Comparison of ENCODE assay signal across 23 cellular contexts in the genomic region with DNA sequence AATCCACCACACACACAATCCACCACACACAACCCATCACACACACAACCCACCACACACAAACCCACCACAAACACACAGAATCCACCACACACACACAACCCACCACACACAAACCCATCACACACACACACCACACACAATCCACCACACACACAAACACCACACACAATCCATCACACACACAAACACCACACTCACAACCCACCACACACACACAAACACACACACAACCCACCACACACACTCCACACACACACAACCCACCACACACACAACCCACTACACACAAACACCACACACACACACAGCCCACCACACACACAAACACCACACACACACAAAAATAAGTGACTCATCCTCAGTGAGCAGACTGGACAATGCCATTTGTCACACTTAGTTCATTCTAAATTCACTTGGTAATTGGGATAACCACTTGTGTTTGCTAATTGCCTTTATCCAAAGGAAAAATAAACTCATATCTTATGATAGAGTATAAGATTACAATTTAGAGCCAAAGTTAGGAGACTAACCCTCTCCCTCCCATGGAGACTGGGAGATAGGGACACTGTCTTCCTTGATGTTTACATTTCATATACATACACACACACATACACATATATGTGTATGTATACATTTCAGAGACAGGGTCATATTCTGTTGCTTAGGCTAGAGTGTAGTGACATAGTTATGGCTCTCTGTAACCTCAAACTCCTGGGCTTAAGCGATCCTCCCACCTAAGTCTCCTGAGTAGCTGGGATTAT. TPM values are rescaled to one million over a fixed set of nuclear protein-coding genes. Genes with fewer than 3 reads are reported as not detected.
DNase-seq lines count a peak whose midpoint lies in the region; ATAC-seq, FAIRE-seq and TF ChIP-seq lines count a peak whose summit lies in the region.
"Had no signal": no experiment of that assay in that cellular context is flagged by ENCODE, and none has a peak within 500 bp of the region (broad histone marks: within the 10 kb centered on the region; RNA-seq: fewer than 3 reads in every experiment).

No MANE protein-coding gene starts in this region.

- H3K9ac ChIP-seq in astrocyte (ENCODE audit: low read length) (peak overlapping the region; percentile 12), neural progenitor cell (no peak overlapping the region)
- H3K9ac ChIP-seq: SK-N-SH had no signal

- peak overlapping the region; percentile 37 for H3K27ac Mint-ChIP-seq in T-helper 1 cell treated with Interleukin-12 subunit alpha and Interleukin-12 subunit beta and Interleukin-4 antibody, amounts not matched to agents 30 μg/mL and 1 μg/mL, for 36 hours
- H3K27ac Mint-ChIP-seq in astrocyte (ENCODE audit: unreplicated experiment) (no peak overlapping the region), neural progenitor cell (peak overlapping the region; percentile 86), WTC11 (no peak overlapping the region)
- H3K27ac Mint-ChIP-seq: mesothelial cell of epicardium had no signal

- FAIRE-seq in astrocyte (lab: Jason Lieb, UNC), result no peak
- FAIRE-seq: G401.6 had no signal

- no peaks in the 10 kb centered on the region for H3K27me3 ChIP-seq in astrocyte (ENCODE audit: insufficient read depth, low read length)
- H3K27me3 ChIP-seq in neural progenitor cell, result no peaks in the 10 kb centered on the region
- H3K27me3 ChIP-seq: esophagus squamous epithelium had no signal

- H3K4me1 Mint-ChIP-seq in T-helper 1 cell treated with Interleukin-12 subunit alpha and Interleukin-12 subunit beta and Interleukin-4 antibody, amounts not matched to agents 30 μg/mL and 1 μg/mL, for 36 hours (ENCODE audit: low read depth), result peaks cover 38% of the 10 kb centered on the region
- H3K4me1 Mint-ChIP-seq in astrocyte (ENCODE audit: low read depth, unreplicated experiment) (peaks cover 9% of the 10 kb centered on the region), neural progenitor cell (peaks cover 43% of the 10 kb centered on the region), WTC11 (peaks cover 49% of the 10 kb centered on the region)

- H3K36me3 Mint-ChIP-seq in T-helper 1 cell treated with Interleukin-12 subunit alpha and Interleukin-12 subunit beta and Interleukin-4 antibody, amounts not matched to agents 30 μg/mL and 1 μg/mL, for 36 hours (ENCODE audit: low read depth), result no peaks in the 10 kb centered on the region
- H3K36me3 Mint-ChIP-seq in astrocyte (ENCODE audit: low read depth, unreplicated experiment), result no peaks in the 10 kb centered on the region
- H3K36me3 Mint-ChIP-seq in neural progenitor cell, result no peaks in the 10 kb centered on the region
- H3K36me3 Mint-ChIP-seq in WTC11, result no peaks in the 10 kb centered on the region
- H3K36me3 Mint-ChIP-seq: mesothelial cell of epicardium had no signal

- no peaks in the 10 kb centered on the region for H4K20me1 ChIP-seq in astrocyte (ENCODE audit: insufficient read depth, low read length)
- H4K20me1 ChIP-seq in neural progenitor cell (ENCODE audit: low read depth), result no peaks in the 10 kb centered on the region

- DNase-seq in T-helper 1 cell (no peak), LNCaP clone FGC (ENCODE audit: low read depth) (peak; percentile 92), astrocyte (ENCODE audit: low read depth) (no peak), neural progenitor cell (ENCODE audit: low spot score) (no peak), WTC11 (ENCODE audit: low spot score) (no peak)
- DNase-seq: activated T-cell treated with anti-CD3 and anti-CD28 coated beads for 4 hours, esophagus squamous epithelium, islet precursor cell, KG1, NCI-H1436 treated with DMSO at 0.1 percent for 48 hours, NCI-H524, PC-3, SK-N-SH, WERI-Rb-1 had no signal

- H3K27me3 Mint-ChIP-seq in T-helper 1 cell treated with Interleukin-12 subunit alpha and Interleukin-12 subunit beta and Interleukin-4 antibody, amounts not matched to agents 30 μg/mL and 1 μg/mL, for 36 hours (ENCODE audit: low read depth), result no peaks in the 10 kb centered on the region
- peaks cover 3% of the 10 kb centered on the region for H3K27me3 Mint-ChIP-seq in astrocyte (ENCODE audit: low read depth, unreplicated experiment)
- H3K27me3 Mint-ChIP-seq in neural progenitor cell (ENCODE audit: insufficient read depth, low read depth), result peaks cover 13% of the 10 kb centered on the region
- no peaks in the 10 kb centered on the region; the same call in 1 of the 2 replicates for H3K27me3 Mint-ChIP-seq in WTC11 (ENCODE audit: low read depth)

- peaks cover 21% of the 10 kb centered on the region for H3F3A ChIP-seq in neural progenitor cell (ENCODE audit: low read depth)

- TF ChIP-seq CTCF in LNCaP clone FGC (IDR thresholded peaks at IDR 0.05; ENCODE audit: control insufficient read depth, extremely low read depth, insufficient read depth) (no peak), astrocyte (IDR thresholded peaks at IDR 0.05; ENCODE audit: insufficient read depth, low read depth, low read length) (no peak), neural progenitor cell (IDR thresholded peaks at IDR 0.05) (no peak), WTC11 (IDR thresholded peaks at IDR 0.05) (no peak)

- no peaks in the 10 kb centered on the region for H3K79me2 ChIP-seq in astrocyte (ENCODE audit: insufficient read depth, low read length)
- no peaks in the 10 kb centered on the region for H3K79me2 ChIP-seq in neural progenitor cell (ENCODE audit: low read depth)

- POLR2A ChIA-PET in WTC11 (lab: Charles Lee), result no interaction called here

- peak overlapping the region; percentile 0 for H3K4me3 Mint-ChIP-seq in T-helper 1 cell treated with Interleukin-12 subunit alpha and Interleukin-12 subunit beta and Interleukin-4 antibody, amounts not matched to agents 30 μg/mL and 1 μg/mL, for 36 hours
- H3K4me3 Mint-ChIP-seq in astrocyte (ENCODE audit: unreplicated experiment) (no peak overlapping the region), neural progenitor cell (peak overlapping the region; percentile 70), WTC11 (no peak overlapping the region)
- H3K4me3 Mint-ChIP-seq: mesothelial cell of epicardium had no signal

- no peak overlapping the region for H3K4me2 ChIP-seq in astrocyte (ENCODE audit: low read length)
- H3K4me2 ChIP-seq in neural progenitor cell, result no peak overlapping the region
- H3K4me2 ChIP-seq: SK-N-SH, smooth muscle cell had no signal

- CTCF ChIA-PET in WTC11 (lab: Charles Lee), result no interaction called here

- no peak overlapping the region for H3K4me3 ChIP-seq in LNCaP clone FGC (ENCODE audit: low read depth, low read length)
- H3K4me3 ChIP-seq in astrocyte (ENCODE audit: insufficient read depth, low read depth, low read length), result no peak overlapping the region
- H3K4me3 ChIP-seq in neural progenitor cell, result no peak overlapping the region
- H3K4me3 ChIP-seq: esophagus squamous epithelium, smooth muscle cell had no signal

- H3K9me3 ChIP-seq in astrocyte (ENCODE audit: insufficient read depth, low read depth, low read length) (no peaks in the 10 kb centered on the region), neural progenitor cell (ENCODE audit: low read depth) (no peaks in the 10 kb centered on the region)
- H3K9me3 ChIP-seq: esophagus squamous epithelium, SK-N-SH had no signal

- H3K4me1 ChIP-seq in astrocyte (ENCODE audit: insufficient read depth, low read length), result peaks cover 2% of the 10 kb centered on the region
- H3K4me1 ChIP-seq in neural progenitor cell, result peaks cover 14% of the 10 kb centered on the region

- ATAC-seq in HG03432 (IDR thresholded peaks at IDR 0.05; ENCODE audit: unreplicated experiment), result no peak
- ATAC-seq in GM19397 (IDR thresholded peaks at IDR 0.05; ENCODE audit: unreplicated experiment), result no peak
- ATAC-seq in WTC11, result no peak
- ATAC-seq: HCT116, PC-3 had no signal

- H3K9me3 Mint-ChIP-seq in T-helper 1 cell treated with Interleukin-12 subunit alpha and Interleukin-12 subunit beta and Interleukin-4 antibody, amounts not matched to agents 30 μg/mL and 1 μg/mL, for 36 hours, result no peaks in the 10 kb centered on the region
- no peaks in the 10 kb centered on the region for H3K9me3 Mint-ChIP-seq in astrocyte (ENCODE audit: unreplicated experiment)
- peaks cover 2% of the 10 kb centered on the region for H3K9me3 Mint-ChIP-seq in neural progenitor cell
- no peaks in the 10 kb centered on the region; the same call in 1 of the 2 replicates for H3K9me3 Mint-ChIP-seq in WTC11
- H3K9me3 Mint-ChIP-seq: mesothelial cell of epicardium had no signal

- no peak overlapping the region for H2AFZ ChIP-seq in astrocyte (ENCODE audit: low read depth, low read length)
- H2AFZ ChIP-seq in neural progenitor cell (replicated peaks), result no peak overlapping the region

- H3K36me3 ChIP-seq in astrocyte (ENCODE audit: insufficient read depth, low read length), result no peaks in the 10 kb centered on the region
- no peaks in the 10 kb centered on the region for H3K36me3 ChIP-seq in neural progenitor cell
- H3K36me3 ChIP-seq: esophagus squamous epithelium, WERI-Rb-1 had no signal

- H3K27ac ChIP-seq in astrocyte (ENCODE audit: low read depth, low read length) (no peak overlapping the region), neural progenitor cell (no peak overlapping the region)
- H3K27ac ChIP-seq: esophagus squamous epithelium, WERI-Rb-1 had no signal

RNA-seq across cellular contexts. Expression of a gene that starts 8.5 kb away (rescaled TPM):
- total RNA-seq in astrocyte (80.1 and 95.3 TPM in 2 replicates), neural progenitor cell (ENCODE audit: low replicate concordance) (18.0 and 58.9 TPM in 2 replicates), WTC11 (2021) (105 to 130 TPM (median 112 TPM) in 3 replicates)

RNA-seq across cellular contexts. Expression of a gene that starts 18.7 kb away (rescaled TPM):
- total RNA-seq in astrocyte (19.4 and 21.7 TPM in 2 replicates), neural progenitor cell (ENCODE audit: low replicate concordance) (0.19 and 0.43 TPM in 2 replicates), WTC11 (2021) (193 to 230 TPM (median 197 TPM) in 3 replicates)
- total RNA-seq: osteocyte had no signal

RNA-seq across cellular contexts. Expression of a gene that starts 19.0 kb away (rescaled TPM):
- total RNA-seq in astrocyte, result 6.4 and 6.5 TPM in 2 replicates
- total RNA-seq in neural progenitor cell (ENCODE audit: low replicate concordance), result 3.0 and 26.1 TPM in 2 replicates
- total RNA-seq in WTC11 (2021), result 24.1 to 26.6 TPM (median 25.4 TPM) in 3 replicates

RNA-seq across cellular contexts. Expression of a gene that starts 36.8 kb away (rescaled TPM):
- total RNA-seq in astrocyte (0.25 TPM in 1 of 2 replicates, not detected in the other), neural progenitor cell (ENCODE audit: low replicate concordance) (not detected in 2 replicates), WTC11 (2021) (0.96 to 1.5 TPM (median 1.4 TPM) in 3 replicates)
- total RNA-seq: osteocyte had no signal

RNA-seq across cellular contexts. Expression of a gene that starts 36.9 kb away (rescaled TPM):
- total RNA-seq in astrocyte (0.24 and 0.45 TPM in 2 replicates), neural progenitor cell (ENCODE audit: low replicate concordance) (2.0 and 14.3 TPM in 2 replicates), WTC11 (2021) (27.7 to 33.3 TPM (median 32.7 TPM) in 3 replicates)
- total RNA-seq: A172, osteocyte had no signal

Comparison
In these comparisons a context has a peak if more than half of its experiments do, and no peak if none do; other contexts are left out.
1. H3K27ac Mint-ChIP-seq: peak in T-helper 1 cell treated with Interleukin-12 subunit alpha and Interleukin-12 subunit beta and Interleukin-4 antibody, amounts not matched to agents 30 μg/mL and 1 μg/mL, for 36 hours (single experiment) and neural progenitor cell (single experiment); none in astrocyte (single experiment) and WTC11 (single experiment).
2. H3K4me3 Mint-ChIP-seq: peak in T-helper 1 cell treated with Interleukin-12 subunit alpha and Interleukin-12 subunit beta and Interleukin-4 antibody, amounts not matched to agents 30 μg/mL and 1 μg/mL, for 36 hours (single experiment) and neural progenitor cell (single experiment); none in astrocyte (single experiment) and WTC11 (single experiment).
3. RNA of a gene that starts 18.7 kb away (total RNA-seq): 193 to 230 TPM in WTC11 and 19.4 to 21.7 TPM in astrocyte; 0.19 to 0.43 TPM in neural progenitor cell; every median in the first group is over 10 times any median in the second.